1 cellular context compared by ENCODE assay signal in the genomic region with DNA sequence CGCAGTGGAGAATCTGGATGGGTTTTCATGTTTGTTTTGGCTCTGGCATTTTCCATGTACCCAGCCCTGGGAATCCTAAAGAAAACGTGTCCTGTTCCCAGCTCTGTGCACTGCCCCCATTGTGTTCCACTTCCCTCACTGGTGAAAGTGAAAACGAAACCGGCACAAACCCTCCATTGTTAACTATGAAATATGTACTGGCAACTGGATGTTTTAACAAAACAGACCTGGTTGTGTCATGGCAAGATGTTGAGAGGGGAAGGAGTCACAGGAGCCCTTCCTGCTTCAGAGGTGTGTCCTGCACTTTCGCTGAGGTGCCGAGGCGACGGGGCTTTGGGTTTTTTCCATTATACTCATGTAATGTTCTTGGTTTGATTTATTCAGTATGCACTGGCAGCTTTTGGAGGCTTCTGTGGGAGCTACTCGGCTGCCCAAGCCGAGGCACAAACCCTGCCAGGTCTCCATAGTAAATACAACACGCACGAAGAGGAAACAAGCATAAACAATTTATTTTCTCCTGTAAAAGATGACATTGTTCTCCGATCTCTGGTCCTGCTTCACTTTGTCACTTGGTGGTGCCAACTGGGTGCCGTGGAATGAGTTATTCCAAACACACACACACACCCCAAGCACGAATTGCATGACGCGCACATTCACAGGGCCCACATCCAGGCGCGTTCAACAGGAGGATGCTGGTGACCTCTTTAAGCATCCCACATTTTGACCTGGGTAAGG.
TF ChIP-seq lines count a peak whose summit lies in the region.

No MANE protein-coding gene starts in this region.

TF ChIP-seq in GM23338, 12 proteins besides CTCF, POLR2A, EP300 and RAD21 (continued from another document):
- TF ChIP-seq, protein P1, sequence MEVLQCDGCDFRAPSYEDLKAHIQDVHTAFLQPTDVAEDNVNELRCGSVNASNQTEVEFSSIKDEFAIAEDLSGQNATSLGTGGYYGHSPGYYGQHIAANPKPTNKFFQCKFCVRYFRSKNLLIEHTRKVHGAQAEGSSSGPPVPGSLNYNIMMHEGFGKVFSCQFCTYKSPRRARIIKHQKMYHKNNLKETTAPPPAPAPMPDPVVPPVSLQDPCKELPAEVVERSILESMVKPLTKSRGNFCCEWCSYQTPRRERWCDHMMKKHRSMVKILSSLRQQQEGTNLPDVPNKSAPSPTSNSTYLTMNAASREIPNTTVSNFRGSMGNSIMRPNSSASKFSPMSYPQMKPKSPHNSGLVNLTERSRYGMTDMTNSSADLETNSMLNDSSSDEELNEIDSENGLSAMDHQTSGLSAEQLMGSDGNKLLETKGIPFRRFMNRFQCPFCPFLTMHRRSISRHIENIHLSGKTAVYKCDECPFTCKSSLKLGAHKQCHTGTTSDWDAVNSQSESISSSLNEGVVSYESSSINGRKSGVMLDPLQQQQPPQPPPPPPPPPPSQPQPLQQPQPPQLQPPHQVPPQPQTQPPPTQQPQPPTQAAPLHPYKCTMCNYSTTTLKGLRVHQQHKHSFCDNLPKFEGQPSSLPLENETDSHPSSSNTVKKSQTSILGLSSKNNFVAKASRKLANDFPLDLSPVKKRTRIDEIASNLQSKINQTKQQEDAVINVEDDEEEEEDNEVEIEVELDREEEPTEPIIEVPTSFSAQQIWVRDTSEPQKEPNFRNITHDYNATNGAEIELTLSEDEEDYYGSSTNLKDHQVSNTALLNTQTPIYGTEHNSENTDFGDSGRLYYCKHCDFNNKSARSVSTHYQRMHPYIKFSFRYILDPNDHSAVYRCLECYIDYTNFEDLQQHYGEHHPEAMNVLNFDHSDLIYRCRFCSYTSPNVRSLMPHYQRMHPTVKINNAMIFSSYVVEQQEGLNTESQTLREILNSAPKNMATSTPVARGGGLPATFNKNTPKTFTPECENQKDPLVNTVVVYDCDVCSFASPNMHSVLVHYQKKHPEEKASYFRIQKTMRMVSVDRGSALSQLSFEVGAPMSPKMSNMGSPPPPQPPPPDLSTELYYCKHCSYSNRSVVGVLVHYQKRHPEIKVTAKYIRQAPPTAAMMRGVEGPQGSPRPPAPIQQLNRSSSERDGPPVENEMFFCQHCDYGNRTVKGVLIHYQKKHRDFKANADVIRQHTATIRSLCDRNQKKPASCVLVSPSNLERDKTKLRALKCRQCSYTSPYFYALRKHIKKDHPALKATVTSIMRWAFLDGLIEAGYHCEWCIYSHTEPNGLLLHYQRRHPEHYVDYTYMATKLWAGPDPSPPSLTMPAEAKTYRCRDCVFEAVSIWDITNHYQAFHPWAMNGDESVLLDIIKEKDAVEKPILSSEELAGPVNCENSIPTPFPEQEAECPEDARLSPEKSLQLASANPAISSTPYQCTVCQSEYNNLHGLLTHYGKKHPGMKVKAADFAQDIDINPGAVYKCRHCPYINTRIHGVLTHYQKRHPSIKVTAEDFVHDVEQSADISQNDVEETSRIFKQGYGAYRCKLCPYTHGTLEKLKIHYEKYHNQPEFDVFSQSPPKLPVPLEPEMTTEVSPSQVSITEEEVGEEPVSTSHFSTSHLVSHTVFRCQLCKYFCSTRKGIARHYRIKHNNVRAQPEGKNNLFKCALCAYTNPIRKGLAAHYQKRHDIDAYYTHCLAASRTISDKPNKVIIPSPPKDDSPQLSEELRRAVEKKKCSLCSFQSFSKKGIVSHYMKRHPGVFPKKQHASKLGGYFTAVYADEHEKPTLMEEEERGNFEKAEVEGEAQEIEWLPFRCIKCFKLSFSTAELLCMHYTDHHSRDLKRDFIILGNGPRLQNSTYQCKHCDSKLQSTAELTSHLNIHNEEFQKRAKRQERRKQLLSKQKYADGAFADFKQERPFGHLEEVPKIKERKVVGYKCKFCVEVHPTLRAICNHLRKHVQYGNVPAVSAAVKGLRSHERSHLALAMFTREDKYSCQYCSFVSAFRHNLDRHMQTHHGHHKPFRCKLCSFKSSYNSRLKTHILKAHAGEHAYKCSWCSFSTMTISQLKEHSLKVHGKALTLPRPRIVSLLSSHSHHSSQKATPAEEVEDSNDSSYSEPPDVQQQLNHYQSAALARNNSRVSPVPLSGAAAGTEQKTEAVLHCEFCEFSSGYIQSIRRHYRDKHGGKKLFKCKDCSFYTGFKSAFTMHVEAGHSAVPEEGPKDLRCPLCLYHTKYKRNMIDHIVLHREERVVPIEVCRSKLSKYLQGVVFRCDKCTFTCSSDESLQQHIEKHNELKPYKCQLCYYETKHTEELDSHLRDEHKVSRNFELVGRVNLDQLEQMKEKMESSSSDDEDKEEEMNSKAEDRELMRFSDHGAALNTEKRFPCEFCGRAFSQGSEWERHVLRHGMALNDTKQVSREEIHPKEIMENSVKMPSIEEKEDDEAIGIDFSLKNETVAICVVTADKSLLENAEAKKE (CRISPR knock-in tag; IDR thresholded peaks at IDR 0.05): no peak
- no peak for TF ChIP-seq STAT1 (IDR thresholded peaks at IDR 0.05; ENCODE audit: unreplicated experiment)
- TF ChIP-seq EZH2phosphoT487 (IDR thresholded peaks at IDR 0.05; ENCODE audit: unreplicated experiment): no peak
- TF ChIP-seq JUNB (IDR thresholded peaks at IDR 0.05; ENCODE audit: unreplicated experiment): no peak
TF ChIP-seq in GM23338: peak in this region for 0.
